ENCODE assay signal across 18 cellular contexts in genomic region chr1:9273177-9273576, GRCh38.
"Had no signal": no experiment of that assay in that cellular context is flagged by ENCODE, and none has a peak within 500 bp of the region (broad histone marks: within the 10 kb centered on the region; RNA-seq: fewer than 3 reads in every experiment).

No MANE protein-coding gene starts in this region.

- H3K4me3 Mint-ChIP-seq: naive thymus-derived CD4-positive, alpha-beta T cell had no signal

- H3K27me3 ChIP-seq: thyroid gland had no signal

- H3K36me3 ChIP-seq: thyroid gland had no signal

- H3K4me3 ChIP-seq: thyroid gland had no signal

- DNase-seq: activated CD4-positive, alpha-beta T cell treated with anti-CD3 and anti-CD28 coated beads, Interleukin-2, amount 50 U/mL, for 1 hour; activated CD8-positive, alpha-beta memory T cell treated with anti-CD3 and anti-CD28 coated beads for 24 hours; activated CD8-positive, alpha-beta memory T cell treated with anti-CD3 and anti-CD28 coated beads, Interleukin-2, amount 50 U/mL, for 48 hours; activated effector memory CD4-positive, alpha-beta T cell treated with anti-CD3 and anti-CD28 coated beads, Interleukin-2, amount 50 U/mL, for 16 hours; activated naive CD4-positive, alpha-beta T cell treated with anti-CD3 and anti-CD28 coated beads, Interleukin-2, amount 50 U/mL, for 16 hours; activated T-cell treated with anti-CD3 and anti-CD28 coated beads, Interleukin-2, amount 50 U/mL, for 48 hours; dermis blood vessel endothelial cell; effector memory CD4-positive, alpha-beta T cell; glutamatergic neuron; hypothalamus; islet precursor cell; mammary epithelial cell; naive thymus-derived CD4-positive, alpha-beta T cell; stimulated activated CD4-positive, alpha-beta T cell treated with anti-CD3 and anti-CD28 coated beads, Interleukin-12 subunit alpha, Interleukin-12 subunit beta, amount 100 ng/mL, for 4 hours; stimulated activated CD4-positive, alpha-beta T cell treated with anti-CD3 and anti-CD28 coated beads, Interleukin-2, amount 100 ng/mL, for 24 hours; stimulated activated naive CD4-positive, alpha-beta T cell treated with Interleukin-2 at 50 U/mL for 16 hours; thyroid gland had no signal

- H3K27me3 Mint-ChIP-seq: naive thymus-derived CD4-positive, alpha-beta T cell had no signal

- H3K27ac ChIP-seq: thyroid gland had no signal

- H3K9me3 Mint-ChIP-seq: naive thymus-derived CD4-positive, alpha-beta T cell had no signal

- FAIRE-seq: astrocyte had no signal

- ATAC-seq: naive thymus-derived CD4-positive, alpha-beta T cell had no signal

- H3K9me3 ChIP-seq: thyroid gland had no signal
